Comparison of ENCODE assay signal across 8 cellular contexts in genomic region chr7:22854158-22855048, GRCh38. TPM values are rescaled to one million over a fixed set of nuclear protein-coding genes. Genes with fewer than 3 reads are reported as not detected.
DNase-seq lines count a peak whose midpoint lies in the region; ATAC-seq and TF ChIP-seq lines count a peak whose summit lies in the region.

No MANE protein-coding gene starts in this region.

- H3K9ac ChIP-seq in endodermal cell (ENCODE audit: extremely low read depth, low read length, poor library complexity, severe bottlenecking), result peak overlapping the region; percentile 98

- H3K9me3 ChIP-seq in endodermal cell (ENCODE audit: control insufficient read depth, low read length), result no peaks in the 10 kb centered on the region

- H3K9me3 Mint-ChIP-seq in activated CD8-positive, alpha-beta T cell treated with anti-CD3 and anti-CD28 coated beads, Interleukin-2, amount 10 ng/mL, durations not matched to agents 7 days and 5 days (ENCODE audit: insufficient read depth), result no peaks in the 10 kb centered on the region
- H3K9me3 Mint-ChIP-seq in endodermal cell (no peaks in the 10 kb centered on the region), mesothelial cell of epicardium (no peaks in the 10 kb centered on the region)

- peak overlapping the region; percentile 99 for H3K4me3 Mint-ChIP-seq in activated CD8-positive, alpha-beta T cell treated with anti-CD3 and anti-CD28 coated beads, Interleukin-2, amount 10 ng/mL, durations not matched to agents 7 days and 5 days
- H3K4me3 Mint-ChIP-seq in endodermal cell (peak overlapping the region; percentile 97), mesothelial cell of epicardium (peak overlapping the region; percentile 82)

- H3K27ac ChIP-seq in endodermal cell (ENCODE audit: low read depth, low read length), result peak overlapping the region; percentile 26

- peaks cover 28% of the 10 kb centered on the region for H3K36me3 Mint-ChIP-seq in activated CD8-positive, alpha-beta T cell treated with anti-CD3 and anti-CD28 coated beads, Interleukin-2, amount 10 ng/mL, durations not matched to agents 7 days and 5 days (ENCODE audit: low read depth)
- peaks cover 28% of the 10 kb centered on the region for H3K36me3 Mint-ChIP-seq in endodermal cell (ENCODE audit: low read depth)
- peaks cover 16% of the 10 kb centered on the region for H3K36me3 Mint-ChIP-seq in mesothelial cell of epicardium

- peak; percentile 71 for ATAC-seq in GM18870 (IDR thresholded peaks at IDR 0.05; ENCODE audit: unreplicated experiment)
- peak; percentile 84 for ATAC-seq in HG03097 (IDR thresholded peaks at IDR 0.05; ENCODE audit: low FRiP score, unreplicated experiment)
- peak; percentile 85 for ATAC-seq in activated CD8-positive, alpha-beta T cell treated with anti-CD3 and anti-CD28 coated beads, Interleukin-2, amount 10 ng/mL, durations not matched to agents 7 days and 5 days

- DNase-seq in AG10803 (ENCODE audit: low read depth), result peak; percentile 93
- peak; percentile 36 for DNase-seq in NCI-H524 treated with DMSO at 0.1 percent for 48 hours (lab: John Stamatoyannopoulos, UW)
- DNase-seq in activated CD8-positive, alpha-beta T cell treated with anti-CD3 and anti-CD28 coated beads, Interleukin-2, amount 10 ng/mL, durations not matched to agents 7 days and 5 days, result peak; percentile 85
- peak; percentile 95 for DNase-seq in endodermal cell
- peak; percentile 45 to 57 for DNase-seq in mesothelial cell of epicardium (ENCODE audit: low spot score in 2 of 2, unreplicated experiment in 2 of 2)
- peak; percentile 51 to 56 for DNase-seq in stimulated activated CD8-positive, alpha-beta memory T cell treated with anti-CD3 and anti-CD28 coated beads, Interleukin-2, amount 100 ng/mL, for 1 hour (ENCODE audit: low read depth in 2 of 2)

- H3K4me3 ChIP-seq in AG10803 (ENCODE audit: low read length) (peak overlapping the region; percentile 76), endodermal cell (ENCODE audit: low read length) (peak overlapping the region; percentile 92)

- peaks cover 10% of the 10 kb centered on the region for H3K4me1 ChIP-seq in endodermal cell (ENCODE audit: control insufficient read depth, insufficient read depth, low read length)

- no peaks in the 10 kb centered on the region for H3K27me3 ChIP-seq in endodermal cell (ENCODE audit: control insufficient read depth, insufficient read depth, low read length, poor library complexity, severe bottlenecking)

- peaks cover 34% of the 10 kb centered on the region for H3K36me3 ChIP-seq in endodermal cell (ENCODE audit: control insufficient read depth, insufficient read depth, low read length)

- peaks cover 39% of the 10 kb centered on the region for H3K4me1 Mint-ChIP-seq in activated CD8-positive, alpha-beta T cell treated with anti-CD3 and anti-CD28 coated beads, Interleukin-2, amount 10 ng/mL, durations not matched to agents 7 days and 5 days (ENCODE audit: low read depth)
- H3K4me1 Mint-ChIP-seq in endodermal cell (peaks cover 38% of the 10 kb centered on the region), mesothelial cell of epicardium (peaks cover 13% of the 10 kb centered on the region)

- H3K27me3 Mint-ChIP-seq in activated CD8-positive, alpha-beta T cell treated with anti-CD3 and anti-CD28 coated beads, Interleukin-2, amount 10 ng/mL, durations not matched to agents 7 days and 5 days (ENCODE audit: low read depth), result peaks cover 15% of the 10 kb centered on the region
- H3K27me3 Mint-ChIP-seq in endodermal cell (ENCODE audit: insufficient read depth), result peaks cover 4% of the 10 kb centered on the region
- H3K27me3 Mint-ChIP-seq in mesothelial cell of epicardium (ENCODE audit: low read depth), result no peaks in the 10 kb centered on the region

- peak; percentile 23 for TF ChIP-seq CTCF in AG10803 (conservative IDR thresholded peaks at IDR 0.05; ENCODE audit: low read length)
- TF ChIP-seq CTCF in endodermal cell (conservative IDR thresholded peaks at IDR 0.05), result peak; percentile 96
- peak; percentile 78 for TF ChIP-seq CTCF in mesothelial cell of epicardium (IDR thresholded peaks at IDR 0.05; ENCODE audit: unreplicated experiment)

- peak overlapping the region; percentile 93 for H3K27ac Mint-ChIP-seq in activated CD8-positive, alpha-beta T cell treated with anti-CD3 and anti-CD28 coated beads, Interleukin-2, amount 10 ng/mL, durations not matched to agents 7 days and 5 days
- peak overlapping the region; percentile 98 for H3K27ac Mint-ChIP-seq in endodermal cell
- peak overlapping the region; percentile 59 for H3K27ac Mint-ChIP-seq in mesothelial cell of epicardium

- 2% methylated on average over 15 to 76 of the region's 76 CpGs for WGBS in endodermal cell (ENCODE audit: insufficient coverage in 1 of 2, insufficient read length in 1 of 2), 2 experiments

- CTCF ChIA-PET in activated CD8-positive, alpha-beta T cell treated with anti-CD3 and anti-CD28 coated beads, Interleukin-2, amount 10 ng/mL, durations not matched to agents 7 days and 5 days (lab: Charles Lee), result interaction anchor here (1.0 to 3.2 kb wide), 7 partner anchors 16 to 294 kb away, joined by 3 to 31 read pairs (median 5); no protein-coding TSS in a partner anchor

- POLR2A ChIA-PET in activated CD8-positive, alpha-beta T cell treated with anti-CD3 and anti-CD28 coated beads, Interleukin-2, amount 10 ng/mL, durations not matched to agents 7 days and 5 days (lab: Charles Lee), result interaction anchor here (0.6 to 1.1 kb wide), 3 partner anchors 32 to 421 kb away, joined by 3 read pairs; partner anchors contain the start of gene TOMM7

RNA-seq across cellular contexts. Expression of gene TOMM7, which starts 31.8 kb away (rescaled TPM):
- total RNA-seq in activated CD8-positive, alpha-beta T cell treated with anti-CD3 and anti-CD28 coated beads, Interleukin-2, amount 10 ng/mL, durations not matched to agents 7 days and 5 days, result 100 to 1,000 TPM; 206 to 208 TPM
- total RNA-seq in endodermal cell (100 to 1,000 TPM; 335 to 356 TPM), mesothelial cell of epicardium (161 to 179 TPM (median 176 TPM) in 3 replicates)
- polyA plus RNA-seq in endodermal cell (2013, experiment 1 of 2), result 358 TPM
- 283 TPM for polyA plus RNA-seq in endodermal cell (2013, experiment 2 of 2)

Comparison
In these comparisons a context has a peak if more than half of its experiments do, and no peak if none do; other contexts are left out.
1. Peak in every context shown above with its lines: DNase-seq, ATAC-seq, H3K4me3 ChIP-seq and H3K27ac ChIP-seq.
2. DNase-seq: peak in every context shown above with its lines; median percentile 95 in endodermal cell; 93 in AG10803; 85 in activated CD8-positive, alpha-beta T cell treated with anti-CD3 and anti-CD28 coated beads, Interleukin-2, amount 10 ng/mL, durations not matched to agents 7 days and 5 days; 54 in stimulated activated CD8-positive, alpha-beta memory T cell treated with anti-CD3 and anti-CD28 coated beads, Interleukin-2, amount 100 ng/mL, for 1 hour; 51 in mesothelial cell of epicardium; 36 in NCI-H524 treated with DMSO at 0.1 percent for 48 hours.
3. CTCF ChIP-seq: peak in every context shown above with its lines; median percentile 96 in endodermal cell; 78 in mesothelial cell of epicardium; 23 in AG10803.